Comparison of ENCODE assay signal across 1 cellular context in genomic region chr2:3519255-3520190, GRCh38.
TF ChIP-seq lines count a peak whose summit lies in the region.

A gene with protein sequence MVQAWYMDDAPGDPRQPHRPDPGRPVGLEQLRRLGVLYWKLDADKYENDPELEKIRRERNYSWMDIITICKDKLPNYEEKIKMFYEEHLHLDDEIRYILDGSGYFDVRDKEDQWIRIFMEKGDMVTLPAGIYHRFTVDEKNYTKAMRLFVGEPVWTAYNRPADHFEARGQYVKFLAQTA (minus strand): TSS chr2:3519531. CDS start chr2:3519487, 44 bp downstream.

TF ChIP-seq in HepG2, 621 proteins besides CTCF, POLR2A, EP300 and RAD21 (continued from another document and continues in another):
- TF ChIP-seq, protein P1, sequence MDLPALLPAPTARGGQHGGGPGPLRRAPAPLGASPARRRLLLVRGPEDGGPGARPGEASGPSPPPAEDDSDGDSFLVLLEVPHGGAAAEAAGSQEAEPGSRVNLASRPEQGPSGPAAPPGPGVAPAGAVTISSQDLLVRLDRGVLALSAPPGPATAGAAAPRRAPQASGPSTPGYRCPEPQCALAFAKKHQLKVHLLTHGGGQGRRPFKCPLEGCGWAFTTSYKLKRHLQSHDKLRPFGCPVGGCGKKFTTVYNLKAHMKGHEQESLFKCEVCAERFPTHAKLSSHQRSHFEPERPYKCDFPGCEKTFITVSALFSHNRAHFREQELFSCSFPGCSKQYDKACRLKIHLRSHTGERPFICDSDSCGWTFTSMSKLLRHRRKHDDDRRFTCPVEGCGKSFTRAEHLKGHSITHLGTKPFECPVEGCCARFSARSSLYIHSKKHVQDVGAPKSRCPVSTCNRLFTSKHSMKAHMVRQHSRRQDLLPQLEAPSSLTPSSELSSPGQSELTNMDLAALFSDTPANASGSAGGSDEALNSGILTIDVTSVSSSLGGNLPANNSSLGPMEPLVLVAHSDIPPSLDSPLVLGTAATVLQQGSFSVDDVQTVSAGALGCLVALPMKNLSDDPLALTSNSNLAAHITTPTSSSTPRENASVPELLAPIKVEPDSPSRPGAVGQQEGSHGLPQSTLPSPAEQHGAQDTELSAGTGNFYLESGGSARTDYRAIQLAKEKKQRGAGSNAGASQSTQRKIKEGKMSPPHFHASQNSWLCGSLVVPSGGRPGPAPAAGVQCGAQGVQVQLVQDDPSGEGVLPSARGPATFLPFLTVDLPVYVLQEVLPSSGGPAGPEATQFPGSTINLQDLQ (CRISPR knock-in tag; IDR thresholded peaks at IDR 0.05) = peak; percentile 97
- TF ChIP-seq GPBP1L1 (CRISPR knock-in tag; IDR thresholded peaks at IDR 0.05) (no peak), RARA (CRISPR knock-in tag; IDR thresholded peaks at IDR 0.05) (peak; percentile 55), ELF3 (CRISPR knock-in tag; IDR thresholded peaks at IDR 0.05) (peak; percentile 46), AKNA (CRISPR knock-in tag; IDR thresholded peaks at IDR 0.05; ENCODE audit: borderline replicate concordance) (no peak), ZBTB26 (CRISPR knock-in tag; IDR thresholded peaks at IDR 0.05; ENCODE audit: borderline replicate concordance) (0 out of 2 replicates have a peak, but pooled peaks have one; percentile 15), ZNF333 (CRISPR knock-in tag; IDR thresholded peaks at IDR 0.05; ENCODE audit: borderline replicate concordance) (peak; percentile 95; the same call in 1 of the 2 replicates), AHR (CRISPR knock-in tag; IDR thresholded peaks at IDR 0.05) (peak; percentile 93), CREM (IDR thresholded peaks at IDR 0.05) (no peak), CREM (CRISPR knock-in tag; IDR thresholded peaks at IDR 0.05) (no peak), EEA1 (CRISPR knock-in tag; IDR thresholded peaks at IDR 0.05; ENCODE audit: borderline replicate concordance) (peak; percentile 45), SP1 (IDR thresholded peaks at IDR 0.05) (no peak), SP1 (CRISPR knock-in tag; IDR thresholded peaks at IDR 0.05) (peak; percentile 59; the same call in 1 of the 2 replicates), ZNF639 (CRISPR knock-in tag; conservative IDR thresholded peaks at IDR 0.05) (peak; percentile 87; the same call in 1 of the 2 replicates), CHD4 (IDR thresholded peaks at IDR 0.05; ENCODE audit: borderline replicate concordance, low read length) (no peak), BRCA1 (CRISPR knock-in tag; IDR thresholded peaks at IDR 0.05) (no peak), SMAD3 (CRISPR knock-in tag; IDR thresholded peaks at IDR 0.05) (peak; percentile 85), MAF1 (CRISPR knock-in tag; IDR thresholded peaks at IDR 0.05; ENCODE audit: borderline replicate concordance) (peak; percentile 37; the same call in 1 of the 2 replicates), ZNF382 (CRISPR knock-in tag; IDR thresholded peaks at IDR 0.05; ENCODE audit: borderline replicate concordance) (no peak), ZNF629 (CRISPR knock-in tag; conservative IDR thresholded peaks at IDR 0.05) (no peak), TFDP2 (CRISPR knock-in tag; IDR thresholded peaks at IDR 0.05) (peak; percentile 91), ZNF841 (CRISPR knock-in tag; IDR thresholded peaks at IDR 0.05; ENCODE audit: borderline replicate concordance) (no peak), U2AF2 (IDR thresholded peaks at IDR 0.05; ENCODE audit: low read depth, low read length) (no peak), JARID2 (CRISPR knock-in tag; IDR thresholded peaks at IDR 0.05; ENCODE audit: insufficient replicate concordance) (peak; percentile 87), NFIC (IDR thresholded peaks at IDR 0.05; ENCODE audit: low read length) (no peak), CHCHD3 (CRISPR knock-in tag; IDR thresholded peaks at IDR 0.05) (no peak), ZNF777 (CRISPR knock-in tag; IDR thresholded peaks at IDR 0.05) (peak; percentile 39; the same call in 1 of the 2 replicates), ZNF501 (CRISPR knock-in tag; IDR thresholded peaks at IDR 0.05) (peak; percentile 99), ZNF768 (CRISPR knock-in tag; IDR thresholded peaks at IDR 0.05) (peak; percentile 85), HES4 (CRISPR knock-in tag; IDR thresholded peaks at IDR 0.05; ENCODE audit: borderline replicate concordance) (peak; percentile 96), KDM1A (CRISPR knock-in tag; IDR thresholded peaks at IDR 0.05) (no peak), SP2 (CRISPR knock-in tag; IDR thresholded peaks at IDR 0.05) (0 out of 2 replicates have a peak, but pooled peaks have one; percentile 50), ZNF816 (CRISPR knock-in tag; IDR thresholded peaks at IDR 0.05; ENCODE audit: borderline replicate concordance) (peak; percentile 96; the same call in 1 of the 2 replicates)
- TF ChIP-seq, protein P2, sequence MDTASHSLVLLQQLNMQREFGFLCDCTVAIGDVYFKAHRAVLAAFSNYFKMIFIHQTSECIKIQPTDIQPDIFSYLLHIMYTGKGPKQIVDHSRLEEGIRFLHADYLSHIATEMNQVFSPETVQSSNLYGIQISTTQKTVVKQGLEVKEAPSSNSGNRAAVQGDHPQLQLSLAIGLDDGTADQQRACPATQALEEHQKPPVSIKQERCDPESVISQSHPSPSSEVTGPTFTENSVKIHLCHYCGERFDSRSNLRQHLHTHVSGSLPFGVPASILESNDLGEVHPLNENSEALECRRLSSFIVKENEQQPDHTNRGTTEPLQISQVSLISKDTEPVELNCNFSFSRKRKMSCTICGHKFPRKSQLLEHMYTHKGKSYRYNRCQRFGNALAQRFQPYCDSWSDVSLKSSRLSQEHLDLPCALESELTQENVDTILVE (CRISPR knock-in tag; IDR thresholded peaks at IDR 0.05) = peak; percentile 85
- TF ChIP-seq, protein P3, sequence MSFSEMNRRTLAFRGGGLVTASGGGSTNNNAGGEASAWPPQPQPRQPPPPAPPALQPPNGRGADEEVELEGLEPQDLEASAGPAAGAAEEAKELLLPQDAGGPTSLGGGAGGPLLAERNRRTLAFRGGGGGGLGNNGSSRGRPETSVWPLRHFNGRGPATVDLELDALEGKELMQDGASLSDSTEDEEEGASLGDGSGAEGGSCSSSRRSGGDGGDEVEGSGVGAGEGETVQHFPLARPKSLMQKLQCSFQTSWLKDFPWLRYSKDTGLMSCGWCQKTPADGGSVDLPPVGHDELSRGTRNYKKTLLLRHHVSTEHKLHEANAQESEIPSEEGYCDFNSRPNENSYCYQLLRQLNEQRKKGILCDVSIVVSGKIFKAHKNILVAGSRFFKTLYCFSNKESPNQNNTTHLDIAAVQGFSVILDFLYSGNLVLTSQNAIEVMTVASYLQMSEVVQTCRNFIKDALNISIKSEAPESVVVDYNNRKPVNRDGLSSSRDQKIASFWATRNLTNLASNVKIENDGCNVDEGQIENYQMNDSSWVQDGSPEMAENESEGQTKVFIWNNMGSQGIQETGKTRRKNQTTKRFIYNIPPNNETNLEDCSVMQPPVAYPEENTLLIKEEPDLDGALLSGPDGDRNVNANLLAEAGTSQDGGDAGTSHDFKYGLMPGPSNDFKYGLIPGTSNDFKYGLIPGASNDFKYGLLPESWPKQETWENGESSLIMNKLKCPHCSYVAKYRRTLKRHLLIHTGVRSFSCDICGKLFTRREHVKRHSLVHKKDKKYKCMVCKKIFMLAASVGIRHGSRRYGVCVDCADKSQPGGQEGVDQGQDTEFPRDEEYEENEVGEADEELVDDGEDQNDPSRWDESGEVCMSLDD (CRISPR knock-in tag; IDR thresholded peaks at IDR 0.05; ENCODE audit: borderline replicate concordance) = peak; percentile 91; the same call in 1 of the 2 replicates
- TF ChIP-seq, protein P4, sequence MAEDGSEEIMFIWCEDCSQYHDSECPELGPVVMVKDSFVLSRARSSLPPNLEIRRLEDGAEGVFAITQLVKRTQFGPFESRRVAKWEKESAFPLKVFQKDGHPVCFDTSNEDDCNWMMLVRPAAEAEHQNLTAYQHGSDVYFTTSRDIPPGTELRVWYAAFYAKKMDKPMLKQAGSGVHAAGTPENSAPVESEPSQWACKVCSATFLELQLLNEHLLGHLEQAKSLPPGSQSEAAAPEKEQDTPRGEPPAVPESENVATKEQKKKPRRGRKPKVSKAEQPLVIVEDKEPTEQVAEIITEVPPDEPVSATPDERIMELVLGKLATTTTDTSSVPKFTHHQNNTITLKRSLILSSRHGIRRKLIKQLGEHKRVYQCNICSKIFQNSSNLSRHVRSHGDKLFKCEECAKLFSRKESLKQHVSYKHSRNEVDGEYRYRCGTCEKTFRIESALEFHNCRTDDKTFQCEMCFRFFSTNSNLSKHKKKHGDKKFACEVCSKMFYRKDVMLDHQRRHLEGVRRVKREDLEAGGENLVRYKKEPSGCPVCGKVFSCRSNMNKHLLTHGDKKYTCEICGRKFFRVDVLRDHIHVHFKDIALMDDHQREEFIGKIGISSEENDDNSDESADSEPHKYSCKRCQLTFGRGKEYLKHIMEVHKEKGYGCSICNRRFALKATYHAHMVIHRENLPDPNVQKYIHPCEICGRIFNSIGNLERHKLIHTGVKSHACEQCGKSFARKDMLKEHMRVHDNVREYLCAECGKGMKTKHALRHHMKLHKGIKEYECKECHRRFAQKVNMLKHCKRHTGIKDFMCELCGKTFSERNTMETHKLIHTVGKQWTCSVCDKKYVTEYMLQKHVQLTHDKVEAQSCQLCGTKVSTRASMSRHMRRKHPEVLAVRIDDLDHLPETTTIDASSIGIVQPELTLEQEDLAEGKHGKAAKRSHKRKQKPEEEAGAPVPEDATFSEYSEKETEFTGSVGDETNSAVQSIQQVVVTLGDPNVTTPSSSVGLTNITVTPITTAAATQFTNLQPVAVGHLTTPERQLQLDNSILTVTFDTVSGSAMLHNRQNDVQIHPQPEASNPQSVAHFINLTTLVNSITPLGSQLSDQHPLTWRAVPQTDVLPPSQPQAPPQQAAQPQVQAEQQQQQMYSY (CRISPR knock-in tag; IDR thresholded peaks at IDR 0.05) = peak; percentile 42; the same call in 1 of the 2 replicates
- TF ChIP-seq, protein P5, sequence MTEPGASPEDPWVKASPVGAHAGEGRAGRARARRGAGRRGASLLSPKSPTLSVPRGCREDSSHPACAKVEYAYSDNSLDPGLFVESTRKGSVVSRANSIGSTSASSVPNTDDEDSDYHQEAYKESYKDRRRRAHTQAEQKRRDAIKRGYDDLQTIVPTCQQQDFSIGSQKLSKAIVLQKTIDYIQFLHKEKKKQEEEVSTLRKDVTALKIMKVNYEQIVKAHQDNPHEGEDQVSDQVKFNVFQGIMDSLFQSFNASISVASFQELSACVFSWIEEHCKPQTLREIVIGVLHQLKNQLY (CRISPR knock-in tag; IDR thresholded peaks at IDR 0.05) = no peak; the same call in 1 of the 2 replicates
